1 cellular context compared by ENCODE assay signal in genomic region chr9:121741198-121741918, GRCh38.
TF ChIP-seq lines count a peak whose summit lies in the region.

No MANE protein-coding gene starts in this region.

TF ChIP-seq in H1, 55 proteins besides CTCF, POLR2A, EP300 and RAD21 (continued from another document):
- TF ChIP-seq EZH2 (IDR thresholded peaks at IDR 0.05; ENCODE audit: low read depth, low read length, severe bottlenecking): no peak
- no peak for TF ChIP-seq GABPA (IDR thresholded peaks at IDR 0.05; ENCODE audit: borderline replicate concordance, insufficient read depth, low read length)
- TF ChIP-seq, protein P1, sequence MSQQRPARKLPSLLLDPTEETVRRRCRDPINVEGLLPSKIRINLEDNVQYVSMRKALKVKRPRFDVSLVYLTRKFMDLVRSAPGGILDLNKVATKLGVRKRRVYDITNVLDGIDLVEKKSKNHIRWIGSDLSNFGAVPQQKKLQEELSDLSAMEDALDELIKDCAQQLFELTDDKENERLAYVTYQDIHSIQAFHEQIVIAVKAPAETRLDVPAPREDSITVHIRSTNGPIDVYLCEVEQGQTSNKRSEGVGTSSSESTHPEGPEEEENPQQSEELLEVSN (IDR thresholded peaks at IDR 0.05): no peak
- no peak for TF ChIP-seq CHD1 (IDR thresholded peaks at IDR 0.05; ENCODE audit: low read depth, low read length)
- no peak for TF ChIP-seq BACH1 (IDR thresholded peaks at IDR 0.05; ENCODE audit: low read length)
- TF ChIP-seq RBBP5 (IDR thresholded peaks at IDR 0.05; ENCODE audit: borderline replicate concordance, low read depth, low read length): no peak
- TF ChIP-seq SIN3A (conservative IDR thresholded peaks at IDR 0.05 in 1 of 2, IDR thresholded peaks at IDR 0.05 in 1 of 2; ENCODE audit: low read depth in 1 of 2, low read length in 2 of 2): no peak
- TF ChIP-seq RFX5 (IDR thresholded peaks at IDR 0.05; ENCODE audit: borderline replicate concordance, low read depth, low read length): no peak
- TF ChIP-seq NRF1 (IDR thresholded peaks at IDR 0.05; ENCODE audit: low read depth, low read length): no peak
- no peak for TF ChIP-seq YY1 (IDR thresholded peaks at IDR 0.05; ENCODE audit: low read depth, low read length)
- no peak for TF ChIP-seq SIX5 (IDR thresholded peaks at IDR 0.05; ENCODE audit: low read depth, low read length)
- TF ChIP-seq, protein P2, sequence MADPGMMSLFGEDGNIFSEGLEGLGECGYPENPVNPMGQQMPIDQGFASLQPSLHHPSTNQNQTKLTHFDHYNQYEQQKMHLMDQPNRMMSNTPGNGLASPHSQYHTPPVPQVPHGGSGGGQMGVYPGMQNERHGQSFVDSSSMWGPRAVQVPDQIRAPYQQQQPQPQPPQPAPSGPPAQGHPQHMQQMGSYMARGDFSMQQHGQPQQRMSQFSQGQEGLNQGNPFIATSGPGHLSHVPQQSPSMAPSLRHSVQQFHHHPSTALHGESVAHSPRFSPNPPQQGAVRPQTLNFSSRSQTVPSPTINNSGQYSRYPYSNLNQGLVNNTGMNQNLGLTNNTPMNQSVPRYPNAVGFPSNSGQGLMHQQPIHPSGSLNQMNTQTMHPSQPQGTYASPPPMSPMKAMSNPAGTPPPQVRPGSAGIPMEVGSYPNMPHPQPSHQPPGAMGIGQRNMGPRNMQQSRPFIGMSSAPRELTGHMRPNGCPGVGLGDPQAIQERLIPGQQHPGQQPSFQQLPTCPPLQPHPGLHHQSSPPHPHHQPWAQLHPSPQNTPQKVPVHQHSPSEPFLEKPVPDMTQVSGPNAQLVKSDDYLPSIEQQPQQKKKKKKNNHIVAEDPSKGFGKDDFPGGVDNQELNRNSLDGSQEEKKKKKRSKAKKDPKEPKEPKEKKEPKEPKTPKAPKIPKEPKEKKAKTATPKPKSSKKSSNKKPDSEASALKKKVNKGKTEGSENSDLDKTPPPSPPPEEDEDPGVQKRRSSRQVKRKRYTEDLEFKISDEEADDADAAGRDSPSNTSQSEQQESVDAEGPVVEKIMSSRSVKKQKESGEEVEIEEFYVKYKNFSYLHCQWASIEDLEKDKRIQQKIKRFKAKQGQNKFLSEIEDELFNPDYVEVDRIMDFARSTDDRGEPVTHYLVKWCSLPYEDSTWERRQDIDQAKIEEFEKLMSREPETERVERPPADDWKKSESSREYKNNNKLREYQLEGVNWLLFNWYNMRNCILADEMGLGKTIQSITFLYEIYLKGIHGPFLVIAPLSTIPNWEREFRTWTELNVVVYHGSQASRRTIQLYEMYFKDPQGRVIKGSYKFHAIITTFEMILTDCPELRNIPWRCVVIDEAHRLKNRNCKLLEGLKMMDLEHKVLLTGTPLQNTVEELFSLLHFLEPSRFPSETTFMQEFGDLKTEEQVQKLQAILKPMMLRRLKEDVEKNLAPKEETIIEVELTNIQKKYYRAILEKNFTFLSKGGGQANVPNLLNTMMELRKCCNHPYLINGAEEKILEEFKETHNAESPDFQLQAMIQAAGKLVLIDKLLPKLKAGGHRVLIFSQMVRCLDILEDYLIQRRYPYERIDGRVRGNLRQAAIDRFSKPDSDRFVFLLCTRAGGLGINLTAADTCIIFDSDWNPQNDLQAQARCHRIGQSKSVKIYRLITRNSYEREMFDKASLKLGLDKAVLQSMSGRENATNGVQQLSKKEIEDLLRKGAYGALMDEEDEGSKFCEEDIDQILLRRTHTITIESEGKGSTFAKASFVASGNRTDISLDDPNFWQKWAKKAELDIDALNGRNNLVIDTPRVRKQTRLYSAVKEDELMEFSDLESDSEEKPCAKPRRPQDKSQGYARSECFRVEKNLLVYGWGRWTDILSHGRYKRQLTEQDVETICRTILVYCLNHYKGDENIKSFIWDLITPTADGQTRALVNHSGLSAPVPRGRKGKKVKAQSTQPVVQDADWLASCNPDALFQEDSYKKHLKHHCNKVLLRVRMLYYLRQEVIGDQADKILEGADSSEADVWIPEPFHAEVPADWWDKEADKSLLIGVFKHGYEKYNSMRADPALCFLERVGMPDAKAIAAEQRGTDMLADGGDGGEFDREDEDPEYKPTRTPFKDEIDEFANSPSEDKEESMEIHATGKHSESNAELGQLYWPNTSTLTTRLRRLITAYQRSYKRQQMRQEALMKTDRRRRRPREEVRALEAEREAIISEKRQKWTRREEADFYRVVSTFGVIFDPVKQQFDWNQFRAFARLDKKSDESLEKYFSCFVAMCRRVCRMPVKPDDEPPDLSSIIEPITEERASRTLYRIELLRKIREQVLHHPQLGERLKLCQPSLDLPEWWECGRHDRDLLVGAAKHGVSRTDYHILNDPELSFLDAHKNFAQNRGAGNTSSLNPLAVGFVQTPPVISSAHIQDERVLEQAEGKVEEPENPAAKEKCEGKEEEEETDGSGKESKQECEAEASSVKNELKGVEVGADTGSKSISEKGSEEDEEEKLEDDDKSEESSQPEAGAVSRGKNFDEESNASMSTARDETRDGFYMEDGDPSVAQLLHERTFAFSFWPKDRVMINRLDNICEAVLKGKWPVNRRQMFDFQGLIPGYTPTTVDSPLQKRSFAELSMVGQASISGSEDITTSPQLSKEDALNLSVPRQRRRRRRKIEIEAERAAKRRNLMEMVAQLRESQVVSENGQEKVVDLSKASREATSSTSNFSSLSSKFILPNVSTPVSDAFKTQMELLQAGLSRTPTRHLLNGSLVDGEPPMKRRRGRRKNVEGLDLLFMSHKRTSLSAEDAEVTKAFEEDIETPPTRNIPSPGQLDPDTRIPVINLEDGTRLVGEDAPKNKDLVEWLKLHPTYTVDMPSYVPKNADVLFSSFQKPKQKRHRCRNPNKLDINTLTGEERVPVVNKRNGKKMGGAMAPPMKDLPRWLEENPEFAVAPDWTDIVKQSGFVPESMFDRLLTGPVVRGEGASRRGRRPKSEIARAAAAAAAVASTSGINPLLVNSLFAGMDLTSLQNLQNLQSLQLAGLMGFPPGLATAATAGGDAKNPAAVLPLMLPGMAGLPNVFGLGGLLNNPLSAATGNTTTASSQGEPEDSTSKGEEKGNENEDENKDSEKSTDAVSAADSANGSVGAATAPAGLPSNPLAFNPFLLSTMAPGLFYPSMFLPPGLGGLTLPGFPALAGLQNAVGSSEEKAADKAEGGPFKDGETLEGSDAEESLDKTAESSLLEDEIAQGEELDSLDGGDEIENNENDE (IDR thresholded peaks at IDR 0.05; ENCODE audit: insufficient replicate concordance, low read length): no peak
- no peak for TF ChIP-seq CHD2 (IDR thresholded peaks at IDR 0.05; ENCODE audit: low read length)
- TF ChIP-seq KDM4A (IDR thresholded peaks at IDR 0.05; ENCODE audit: low read depth, low read length, severe bottlenecking): no peak
TF ChIP-seq in H1: peak in this region for 0.
